In the genomic region with DNA sequence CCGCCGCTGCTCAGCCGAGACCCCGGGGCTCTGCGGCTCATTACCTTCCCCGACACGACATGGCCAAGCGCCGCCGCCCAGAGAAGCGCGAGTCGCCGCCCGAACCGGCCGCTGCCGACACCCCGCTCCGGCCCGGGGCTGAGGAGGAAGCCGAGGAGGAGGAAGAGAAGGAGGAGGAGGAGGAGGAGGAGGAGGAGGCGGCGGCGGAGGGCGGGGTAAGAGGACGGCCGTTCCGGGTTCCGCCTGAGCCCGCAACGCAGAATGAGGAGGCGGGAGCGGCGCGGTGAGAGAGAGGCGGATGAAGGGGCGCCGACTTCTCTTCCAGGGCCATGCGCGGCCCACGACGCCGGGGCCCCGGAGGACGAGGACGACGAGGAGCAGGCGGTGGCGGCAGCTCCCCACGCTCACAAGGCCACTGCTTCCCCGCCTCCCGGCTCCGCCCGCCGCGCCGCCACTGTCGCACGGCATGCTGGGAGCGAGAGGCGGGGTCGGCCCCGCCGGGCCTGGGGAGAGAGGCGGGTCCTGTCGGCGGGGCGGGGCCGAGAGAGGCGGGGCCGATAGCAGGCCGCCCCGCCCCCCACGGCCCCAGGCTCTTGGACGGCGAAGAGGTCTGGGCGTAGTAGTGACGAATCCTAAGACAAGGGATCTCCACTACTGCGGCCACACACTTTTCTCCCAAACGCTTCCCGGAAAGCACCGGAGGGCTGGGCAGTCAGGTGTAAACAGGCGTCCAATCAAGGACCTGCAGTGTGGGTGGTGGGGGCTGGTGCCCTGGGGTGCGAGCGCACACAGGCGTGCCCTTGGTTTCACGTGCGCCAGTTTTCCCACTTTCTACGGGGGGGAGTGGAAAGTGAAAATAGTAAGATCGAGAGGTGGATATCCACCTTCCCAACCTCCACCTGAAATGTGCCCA, we compare ENCODE assay signal across 8 cellular contexts.
DNase-seq lines count a peak whose midpoint lies in the region; ATAC-seq, FAIRE-seq and TF ChIP-seq lines count a peak whose summit lies in the region.
"Not testable (repeated sequence)": the region's sequence is repeated elsewhere in the genome, so short reads cannot be mapped to it uniquely, and the experiment has no call there.

No MANE protein-coding gene starts in this region.

- in situ Hi-C loops in mammary epithelial cell (cut with MboI; ENCODE audit: low sequenced_read_pairs in 2 of 2), result not testable (repeated sequence)

- H3K36me3 Mint-ChIP-seq in activated B cell treated with CpG ODN at 0.5 μM for 24 hours (ENCODE audit: low read depth); immature natural killer cell: not testable (repeated sequence)

- not testable (repeated sequence) for H3K27me3 ChIP-seq in ACC112 (ENCODE audit: insufficient read depth, low read length); mammary epithelial cell (ENCODE audit: insufficient read depth, low read length); small intestine (ENCODE audit: control insufficient read depth in 2 of 2, insufficient read depth in 2 of 2, low read length in 2 of 2)

- H3K27ac Mint-ChIP-seq in activated B cell treated with CpG ODN at 0.5 μM for 24 hours (peak overlapping the region; percentile 83), immature natural killer cell (peak overlapping the region; percentile 78 to 93 (median 88))

- peak; percentile 58 for ATAC-seq in GM18873 (IDR thresholded peaks at IDR 0.05; ENCODE audit: low FRiP score, unreplicated experiment)
- peak; percentile 65 for ATAC-seq in HG03108 (IDR thresholded peaks at IDR 0.05; ENCODE audit: unreplicated experiment)
- ATAC-seq in activated B cell treated with CpG ODN at 0.5 μM for 24 hours (ENCODE audit: low read depth), result peak; percentile 75

- H3K9ac ChIP-seq in mammary epithelial cell (ENCODE audit: insufficient read depth, low read length), result peak overlapping the region; percentile 10

- CTCF ChIA-PET in activated B cell treated with CpG ODN at 0.5 μM for 24 hours (lab: Charles Lee); mammary epithelial cell (lab: Charles Lee; ENCODE audit: low non-redundant PET): not testable (repeated sequence)

- POLR2A ChIA-PET in activated B cell treated with CpG ODN at 0.5 μM for 24 hours (lab: Charles Lee), result interaction anchor here (0.5 to 1.1 kb wide), 8 partner anchors 14 to 520 kb away, joined by 3 to 8 read pairs (median 4); a partner anchor contains a TSS

- peak overlapping the region; percentile 81 for H3K4me2 ChIP-seq in mammary epithelial cell (ENCODE audit: insufficient read depth, low read depth, low read length)

- H3K27ac ChIP-seq in ACC112 (ENCODE audit: low read depth, low read length), result peak overlapping the region; percentile 54
- peak overlapping the region; percentile 48 for H3K27ac ChIP-seq in mammary epithelial cell (ENCODE audit: insufficient read depth, low read depth, low read length)
- H3K27ac ChIP-seq in small intestine (ENCODE audit: low read depth in 1 of 2, low read length in 1 of 2), result peak overlapping the region; percentile 95 to 97

- not testable (repeated sequence) for H3K9me3 ChIP-seq in mammary epithelial cell (replicated peaks; ENCODE audit: insufficient read depth, low read length); small intestine (ENCODE audit: control insufficient read depth, low read depth)

- H3K4me3 Mint-ChIP-seq in activated B cell treated with CpG ODN at 0.5 μM for 24 hours (peak overlapping the region; percentile 86), immature natural killer cell (peak overlapping the region; percentile 80 to 89 (median 82))

- H3K79me2 ChIP-seq in ACC112 (ENCODE audit: control insufficient read depth, insufficient read depth, low read length, unreplicated experiment) (peaks cover 31% of the 10 kb centered on the region), mammary epithelial cell (ENCODE audit: insufficient read depth, low read length) (peaks cover 58% of the 10 kb centered on the region)

- H3K36me3 ChIP-seq in ACC112 (ENCODE audit: insufficient read depth, low read length); mammary epithelial cell (ENCODE audit: insufficient read depth, low read length); small intestine (ENCODE audit: control insufficient read depth in 2 of 2, insufficient read depth in 2 of 2, low read length in 2 of 2): not testable (repeated sequence)

- H2AFZ ChIP-seq in ACC112 (ENCODE audit: low read length, unreplicated experiment), result not testable (repeated sequence)
- peak overlapping the region; percentile 69 for H2AFZ ChIP-seq in mammary epithelial cell (ENCODE audit: low read depth, low read length)

- TF ChIP-seq CTCF in activated B cell treated with CpG ODN at 0.5 μM for 24 hours (IDR thresholded peaks at IDR 0.05); mammary epithelial cell (conservative IDR thresholded peaks at IDR 0.05 in 1 of 2, IDR thresholded peaks at IDR 0.05 in 1 of 2; ENCODE audit: extremely low read depth in 1 of 2, insufficient read depth in 1 of 2, low read depth in 1 of 2, low read length in 2 of 2): not testable (repeated sequence)

- WGBS in mammary epithelial cell (ENCODE audit: low coverage, missing lambda C conversion rate), result 0% methylated on average over 12 of the region's 91 CpGs
- WGBS in small intestine, 3 donors, result 1% methylated on average over 43 to 91 of the region's 91 CpGs

- not testable (repeated sequence) for H3K27me3 Mint-ChIP-seq in activated B cell treated with CpG ODN at 0.5 μM for 24 hours
- H3K27me3 Mint-ChIP-seq in immature natural killer cell (ENCODE audit: low read depth in 3 of 3), result peaks cover 2 to 26% (median 4%) of the 10 kb centered on the region in 3 donors

- intact Hi-C loops in activated B cell treated with CpG ODN at 0.5 μM for 24 hours (cut with micrococcal nuclease), result loop anchor here (1.0 to 10.0 kb wide), 3 partner anchors 50 to 780 kb away; a partner anchor contains a TSS
- intact Hi-C loops in mammary epithelial cell (cut with micrococcal nuclease), result not testable (repeated sequence)

- not testable (repeated sequence) for H3K9me3 Mint-ChIP-seq in activated B cell treated with CpG ODN at 0.5 μM for 24 hours, immature natural killer cell

- peak overlapping the region; percentile 73 for H3K4me3 ChIP-seq in ACC112 (ENCODE audit: low read depth, low read length)
- H3K4me3 ChIP-seq in mammary epithelial cell (replicated peaks in 1 of 3; ENCODE audit: insufficient read depth in 1 of 3, low read depth in 2 of 3, low read length in 3 of 3), result peak overlapping the region; percentile 54 to 80 (median 64)
- H3K4me3 ChIP-seq in small intestine (ENCODE audit: low read depth in 1 of 2, low read length in 2 of 2), result peak overlapping the region; percentile 65 to 69

- dilution Hi-C loops in mammary epithelial cell (cut with HindIII; ENCODE audit: low sequenced_read_pairs), result not testable (repeated sequence)

- DNase-seq in NCI-H2227 (lab: John Stamatoyannopoulos, UW; ENCODE audit: unreplicated experiment) (peak; percentile 94), activated B cell treated with CpG ODN at 0.5 μM for 24 hours (peak; percentile 94), mammary epithelial cell (peak; percentile 95), immature natural killer cell (peak; percentile 89 to 91 (median 90)), small intestine (peak; percentile 91)

- not testable (repeated sequence) for FAIRE-seq in small intestine (lab: Jason Lieb, UNC)

- not testable (repeated sequence) for H4K20me1 ChIP-seq in mammary epithelial cell (ENCODE audit: insufficient read depth, low read length)

- H3K4me1 ChIP-seq in ACC112 (ENCODE audit: control insufficient read depth, insufficient read depth, low read length, unreplicated experiment); mammary epithelial cell (ENCODE audit: insufficient read depth, low read length); small intestine (ENCODE audit: control insufficient read depth in 2 of 2, insufficient read depth in 1 of 2, low read depth in 1 of 2, low read length in 1 of 2): not testable (repeated sequence)

- BruUV-seq in mammary epithelial cell (replicated peaks; lab: Mats Ljungman, UMichigan), result not testable (repeated sequence)

- peaks cover 35% of the 10 kb centered on the region for H3K4me1 Mint-ChIP-seq in activated B cell treated with CpG ODN at 0.5 μM for 24 hours
- peaks cover 34 to 44% of the 10 kb centered on the region in 2 donors for H3K4me1 Mint-ChIP-seq in immature natural killer cell

Comparison
In these comparisons a context has a peak if more than half of its experiments do, and no peak if none do; other contexts are left out.
1. Peak in every context shown above with its lines: DNase-seq, ATAC-seq, H3K4me3 ChIP-seq and H3K27ac ChIP-seq.